Comparison of ENCODE assay signal across 23 cellular contexts in genomic region chr1:105626276-105626987, GRCh38.
A peak's percentile ranks its signal among the peaks of the same experiment; 100 is the strongest.
DNase-seq lines count a peak whose midpoint lies in the region; ATAC-seq, FAIRE-seq and TF ChIP-seq lines count a peak whose summit lies in the region.
"Had no signal": no experiment of that assay in that cellular context is flagged by ENCODE, and none has a peak within 500 bp of the region (broad histone marks: within the 10 kb centered on the region; RNA-seq: fewer than 3 reads in every experiment).

No MANE protein-coding gene starts in this region.

- no peaks in the 10 kb centered on the region for H3K79me2 ChIP-seq in H1 (ENCODE audit: control insufficient read depth in 1 of 2, insufficient read depth in 2 of 2, low read length in 2 of 2)
- H3K79me2 ChIP-seq in smooth muscle cell (ENCODE audit: low read depth) = no peaks in the 10 kb centered on the region

- H2BK120ac ChIP-seq in H1 (replicated peaks; ENCODE audit: low read depth, low read length) = no peak overlapping the region

- CTCF ChIA-PET in HEK293 (lab: Yijun Ruan, JAX) = no interaction called here
- CTCF ChIA-PET in H1 (lab: Charles Lee; ENCODE audit: partially characterized antibody) = no interaction called here
- CTCF ChIA-PET in GM10248 (lab: Yijun Ruan, JAX) = no interaction called here

- peak; percentile 90 for ATAC-seq in left colon
- no peak for ATAC-seq in stimulated activated naive CD8-positive, alpha-beta T cell treated with anti-CD3 and anti-CD28 coated beads, Interleukin-15, amount 100 ng/mL, for 72 hours
- ATAC-seq: CD8-positive, alpha-beta T cell; GM12878 had no signal

- intact Hi-C loops in left colon (cut with DNase I, micrococcal nuclease) = no loop called here
- intact Hi-C loops in transverse colon (cut with DNase I; ENCODE audit: low total_unique reads) = no loop called here

- H3K27ac ChIP-seq in HEK293 (ENCODE audit: extremely low read depth, low read depth, low read length) (no peak overlapping the region), H1 (ENCODE audit: low read depth, low read length) (no peak overlapping the region), transverse colon (no peak overlapping the region), smooth muscle cell (ENCODE audit: low read depth) (no peak overlapping the region)
- H3K27ac ChIP-seq: BLaER1 treated with 17β-estradiol and CSF1 and Interleukin-3, amounts not matched to agents 10 nM and 100 nM; C4-2B had no signal

- no peak overlapping the region for H3K4me3 Mint-ChIP-seq in stimulated activated naive CD8-positive, alpha-beta T cell treated with anti-CD3 and anti-CD28 coated beads, Interleukin-15, amount 100 ng/mL, for 72 hours
- H3K4me3 Mint-ChIP-seq: B cell; CD4-positive, alpha-beta T cell; CD8-positive, alpha-beta T cell had no signal

- no peak overlapping the region for H2AFZ ChIP-seq in H1 (ENCODE audit: low read length)
- no peak overlapping the region for H2AFZ ChIP-seq in smooth muscle cell (ENCODE audit: low read depth)

- POLR2A ChIA-PET in HEK293 (lab: Yijun Ruan, JAX) = no interaction called here
- POLR2A ChIA-PET in H1 (lab: Charles Lee; ENCODE audit: partially characterized antibody) = no interaction called here
- POLR2A ChIA-PET in GM10248 (lab: Yijun Ruan, JAX) = no interaction called here

- no peaks in the 10 kb centered on the region for H3K79me1 ChIP-seq in H1 (ENCODE audit: low read depth, low read length)

- H3K9me3 ChIP-seq in HEK293 (ENCODE audit: control insufficient read depth, insufficient read depth, low read depth, low read length) = no peaks in the 10 kb centered on the region
- no peaks in the 10 kb centered on the region; a peak in 1 of 4 replicates for H3K9me3 ChIP-seq in H1 (ENCODE audit: insufficient read depth in 2 of 2, low read depth in 1 of 2, low read length in 1 of 2)
- no peaks in the 10 kb centered on the region for H3K9me3 ChIP-seq in transverse colon
- no peaks in the 10 kb centered on the region for H3K9me3 ChIP-seq in smooth muscle cell (replicated peaks; ENCODE audit: low read depth)
- H3K9me3 ChIP-seq: Caco-2 had no signal

- no peak overlapping the region for H2AK5ac ChIP-seq in H1 (ENCODE audit: low read depth, low read length)

- H3K27me3 ChIP-seq in H1 (replicated peaks in 1 of 4; ENCODE audit: control insufficient read depth in 3 of 4, extremely low read depth in 1 of 4, insufficient read depth in 3 of 4, low read length in 3 of 4) = no peaks in the 10 kb centered on the region
- no peaks in the 10 kb centered on the region for H3K27me3 ChIP-seq in transverse colon
- no peaks in the 10 kb centered on the region for H3K27me3 ChIP-seq in smooth muscle cell (ENCODE audit: low read depth)
- H3K27me3 ChIP-seq: BLaER1 treated with 17β-estradiol and CSF1 and Interleukin-3, amounts not matched to agents 10 nM and 100 nM had no signal

- no peak overlapping the region for H3K27ac Mint-ChIP-seq in stimulated activated naive CD8-positive, alpha-beta T cell treated with anti-CD3 and anti-CD28 coated beads, Interleukin-15, amount 100 ng/mL, for 72 hours
- H3K27ac Mint-ChIP-seq: B cell; CD4-positive, alpha-beta T cell; CD8-positive, alpha-beta T cell had no signal

- H3K36me3 ChIP-seq in HEK293 (ENCODE audit: control insufficient read depth in 2 of 2, insufficient read depth in 1 of 2, low read length in 2 of 2) (no peaks in the 10 kb centered on the region), H1 (ENCODE audit: control insufficient read depth in 2 of 4, insufficient read depth in 4 of 4, low read length in 3 of 4) (no peaks in the 10 kb centered on the region), transverse colon (no peaks in the 10 kb centered on the region), smooth muscle cell (ENCODE audit: low read depth) (no peaks in the 10 kb centered on the region)
- H3K36me3 ChIP-seq: BLaER1 treated with 17β-estradiol and CSF1 and Interleukin-3, amounts not matched to agents 10 nM and 100 nM had no signal

- H3K56ac ChIP-seq in H1 (replicated peaks; ENCODE audit: insufficient read length, low read depth, low read length) = no peak overlapping the region

- TF ChIP-seq EP300 in H1 (IDR thresholded peaks at IDR 0.05; ENCODE audit: borderline replicate concordance in 1 of 2, low read depth in 2 of 2, low read length in 2 of 2) = no peak
- no peak for TF ChIP-seq EP300 in transverse colon (IDR thresholded peaks at IDR 0.05; ENCODE audit: low read depth)

- FAIRE-seq in H1 (lab: Jason Lieb, UNC) = no peak
- FAIRE-seq: G401.6, GM12878, GM12892, GM18507 had no signal

- no peak overlapping the region for H2BK12ac ChIP-seq in H1 (ENCODE audit: low read depth, low read length)

- WGBS in H1 (ENCODE audit: extremely low coverage in 1 of 2, insufficient coverage in 1 of 2, insufficient read length in 1 of 2, insufficient replicate concordance in 2 of 2, low coverage in 1 of 2, low lambda C conversion rate in 2 of 2, missing lambda C conversion rate in 1 of 2), 2 experiments = 78% methylated on average over 6 of the region's 6 CpGs; no CpG with 5 or more reads in 1 of the 2 experiments
- WGBS in transverse colon (ENCODE audit: low coverage in 1 of 2), 2 donors = 61% methylated on average over 6 of the region's 6 CpGs; no CpG with 5 or more reads in 1 of the 2 donors
- WGBS in smooth muscle cell (ENCODE audit: low lambda C conversion rate) = 72% methylated on average over 6 of the region's 6 CpGs

- H3K18ac ChIP-seq in H1 (ENCODE audit: extremely low read depth, low read length) = no peak overlapping the region

- H3K9me3 Mint-ChIP-seq in stimulated activated naive CD8-positive, alpha-beta T cell treated with anti-CD3 and anti-CD28 coated beads, Interleukin-15, amount 100 ng/mL, for 72 hours = peaks cover 0 to 13% of the 10 kb centered on the region in 2 donors

- no peak overlapping the region for H3K4me2 ChIP-seq in H1 (ENCODE audit: insufficient read depth in 1 of 2, low read depth in 2 of 2, low read length in 2 of 2)
- no peak overlapping the region for H3K4me2 ChIP-seq in smooth muscle cell
- H3K4me2 ChIP-seq: BLaER1 treated with 17β-estradiol and CSF1 and Interleukin-3, amounts not matched to agents 10 nM and 100 nM had no signal

- no peaks in the 10 kb centered on the region for H3K27me3 Mint-ChIP-seq in stimulated activated naive CD8-positive, alpha-beta T cell treated with anti-CD3 and anti-CD28 coated beads, Interleukin-15, amount 100 ng/mL, for 72 hours
- H3K27me3 Mint-ChIP-seq: B cell; CD4-positive, alpha-beta T cell had no signal

- H3K9ac ChIP-seq in H1 (replicated peaks in 1 of 4; ENCODE audit: extremely low read depth in 1 of 4, low read depth in 3 of 4, low read length in 3 of 4) (no peak overlapping the region), smooth muscle cell (ENCODE audit: low read depth) (no peak overlapping the region)
- H3K9ac ChIP-seq: BLaER1 treated with 17β-estradiol and CSF1 and Interleukin-3, amounts not matched to agents 10 nM and 100 nM had no signal

- TF ChIP-seq CTCF in HEK293 (tag by site-specific recombination; IDR thresholded peaks at IDR 0.05) (no peak), H1 (IDR thresholded peaks at IDR 0.05; ENCODE audit: control extremely low read depth in 1 of 3, insufficient read depth in 1 of 3, low read depth in 1 of 3, low read length in 3 of 3) (no peak), transverse colon (IDR thresholded peaks at IDR 0.05) (no peak), smooth muscle cell (IDR thresholded peaks at IDR 0.05; ENCODE audit: borderline replicate concordance, insufficient read depth, poor library complexity, severe bottlenecking) (no peak), GM10248 (IDR thresholded peaks at IDR 0.05; ENCODE audit: control extremely low read depth, extremely low read depth, low read depth, missing control alignments) (no peak)

- H3K4me1 Mint-ChIP-seq in stimulated activated naive CD8-positive, alpha-beta T cell treated with anti-CD3 and anti-CD28 coated beads, Interleukin-15, amount 100 ng/mL, for 72 hours = no peaks in the 10 kb centered on the region
- H3K4me1 Mint-ChIP-seq: B cell had no signal

- in situ Hi-C loops in transverse colon (cut with MboI; ENCODE audit: low pct_ligation_motif_present in 1 of 4, low pct_unique_long_range_greater_than_20kb in 1 of 4, low sequenced_read_pairs in 3 of 4) = no loop called here

- no peak overlapping the region for H2BK15ac ChIP-seq in H1 (ENCODE audit: low read length)

- TF ChIP-seq POLR2A in H1 (IDR thresholded peaks at IDR 0.05; ENCODE audit: control extremely low read depth in 1 of 2, low read depth in 2 of 2, low read length in 2 of 2) (no peak), transverse colon (IDR thresholded peaks at IDR 0.05) (no peak)

- H3F3A ChIP-seq in smooth muscle cell (ENCODE audit: low read depth) = no peaks in the 10 kb centered on the region

- H4K5ac ChIP-seq in H1 (ENCODE audit: insufficient read length, low read depth, low read length) = no peak overlapping the region

- no peak for TF ChIP-seq RAD21 in H1 (IDR thresholded peaks at IDR 0.05 in 1 of 2, conservative IDR thresholded peaks at IDR 0.05 in 1 of 2; ENCODE audit: low read depth in 2 of 2, low read length in 2 of 2)

- peak overlapping the region; percentile 28; the same call in 1 of the 2 replicates for H4K8ac ChIP-seq in H1 (ENCODE audit: extremely low read depth, insufficient read depth, low read length)

- no peaks in the 10 kb centered on the region for H3K4me1 ChIP-seq in HEK293 (ENCODE audit: control insufficient read depth, insufficient read depth, low read length)
- no peaks in the 10 kb centered on the region for H3K4me1 ChIP-seq in H1 (replicated peaks in 1 of 4; ENCODE audit: control insufficient read depth in 3 of 4, insufficient read depth in 4 of 4, low read length in 3 of 4)
- H3K4me1 ChIP-seq in transverse colon = no peaks in the 10 kb centered on the region
- no peaks in the 10 kb centered on the region for H3K4me1 ChIP-seq in smooth muscle cell (ENCODE audit: low read depth)
- H3K4me1 ChIP-seq: BLaER1 treated with 17β-estradiol and CSF1 and Interleukin-3, amounts not matched to agents 10 nM and 100 nM; Caco-2 had no signal

- H2BK5ac ChIP-seq in H1 (ENCODE audit: low read depth, low read length) = no peak overlapping the region

- no peak overlapping the region for H3K4me3 ChIP-seq in HEK293 (ENCODE audit: low read depth, low read length)
- H3K4me3 ChIP-seq in H1 (ENCODE audit: extremely low read depth in 1 of 4, insufficient read depth in 2 of 4, low read depth in 3 of 4, low read length in 4 of 4) = no peak overlapping the region
- H3K4me3 ChIP-seq in transverse colon = no peak overlapping the region
- H3K4me3 ChIP-seq in smooth muscle cell = no peak overlapping the region
- H3K4me3 ChIP-seq: BLaER1 treated with 17β-estradiol and CSF1 and Interleukin-3, amounts not matched to agents 10 nM and 100 nM; GM12878 had no signal

- no peak overlapping the region for H4K91ac ChIP-seq in H1 (replicated peaks; ENCODE audit: insufficient read length, low read length)

- no peak overlapping the region for H3K23ac ChIP-seq in H1 (ENCODE audit: insufficient read length)

- H3K23me2 ChIP-seq in H1 (ENCODE audit: low read depth, low read length) = no peaks in the 10 kb centered on the region

- H2BK20ac ChIP-seq in H1 (ENCODE audit: low read length) = no peak overlapping the region

- H4K20me1 ChIP-seq in H1 (replicated peaks in 1 of 2; ENCODE audit: control insufficient read depth in 1 of 2, insufficient read depth in 2 of 2, low read length in 2 of 2) (no peaks in the 10 kb centered on the region), smooth muscle cell (ENCODE audit: low read depth) (no peaks in the 10 kb centered on the region)
- H4K20me1 ChIP-seq: BLaER1 treated with 17β-estradiol and CSF1 and Interleukin-3, amounts not matched to agents 10 nM and 100 nM had no signal

- H3K4ac ChIP-seq in H1 (replicated peaks; ENCODE audit: insufficient read length, low read depth, low read length) = no peak overlapping the region

- no peak overlapping the region for H3K14ac ChIP-seq in H1 (ENCODE audit: insufficient read length)

- DNase-seq in H1 (ENCODE audit: low read depth in 1 of 2, low spot score in 2 of 2) (no peak), left colon (peak in 1 of 2 donors; percentile 55), transverse colon (peak; percentile 27), smooth muscle cell (lab: John Stamatoyannopoulos, UW; ENCODE audit: unreplicated experiment) (no peak), GM10248 (ENCODE audit: extremely low spot score) (no peak)
- DNase-seq in stimulated activated CD4-positive, alpha-beta T cell treated with anti-CD3 and anti-CD28 coated beads, Interleukin-4, amount 100 ng/mL, for 4 hours = no peak
- no peak for DNase-seq in stimulated activated naive CD8-positive, alpha-beta T cell treated with anti-CD3 and anti-CD28 coated beads, Interleukin-15, amount 100 ng/mL, for 72 hours
- DNase-seq: 8988T; AML-193; Caco-2; Calu3; CD4-positive, alpha-beta T cell; CD8-positive, alpha-beta T cell; DMS79 treated with DMSO at 0.1 percent for 48 hours; GF-D8 had no signal
